In genomic region chr4:167956676-167957075, GRCh38 we compare ENCODE assay signal across 26 cellular contexts.
DNase-seq lines count a peak whose midpoint lies in the region; ATAC-seq and TF ChIP-seq lines count a peak whose summit lies in the region.
"Had no signal": no experiment of that assay in that cellular context is flagged by ENCODE, and none has a peak within 500 bp of the region (broad histone marks: within the 10 kb centered on the region; RNA-seq: fewer than 3 reads in every experiment).

No MANE protein-coding gene starts in this region.

- no peaks in the 10 kb centered on the region for H3K27me3 Mint-ChIP-seq in osteocyte (ENCODE audit: unreplicated experiment)
- H3K27me3 Mint-ChIP-seq: activated CD8-positive, alpha-beta memory T cell treated with anti-CD3 and anti-CD28 coated beads, Interleukin-2, amount 10 ng/mL, durations not matched to agents 7 days and 5 days; type B pancreatic cell had no signal

- peaks cover 21% of the 10 kb centered on the region for H3K4me1 Mint-ChIP-seq in osteocyte (ENCODE audit: unreplicated experiment)
- H3K4me1 Mint-ChIP-seq: activated CD8-positive, alpha-beta memory T cell treated with anti-CD3 and anti-CD28 coated beads, Interleukin-2, amount 10 ng/mL, durations not matched to agents 7 days and 5 days; nephron had no signal

- H3K9ac ChIP-seq in IMR-90 (ENCODE audit: low read depth, low read length): no peak overlapping the region
- H3K9ac ChIP-seq: parathyroid adenoma had no signal

- H2BK15ac ChIP-seq in IMR-90 (ENCODE audit: low read depth, low read length): no peak overlapping the region

- no peaks in the 10 kb centered on the region for H3K9me1 ChIP-seq in IMR-90 (ENCODE audit: insufficient read depth, low read length)

- H3K4me3 Mint-ChIP-seq in osteocyte (ENCODE audit: unreplicated experiment): no peak overlapping the region
- H3K4me3 Mint-ChIP-seq: activated CD8-positive, alpha-beta memory T cell treated with anti-CD3 and anti-CD28 coated beads, Interleukin-2, amount 10 ng/mL, durations not matched to agents 7 days and 5 days; nephron; type B pancreatic cell had no signal

- H3K14ac ChIP-seq in IMR-90 (replicated peaks; ENCODE audit: low read depth, low read length): no peak overlapping the region

- intact Hi-C loops in IMR-90 (cut with micrococcal nuclease): no loop called here
- intact Hi-C loops in upper lobe of right lung (cut with DNase I): no loop called here

- no peak overlapping the region for H3K56ac ChIP-seq in IMR-90 (ENCODE audit: extremely low read depth, insufficient read depth, low read length)

- no peaks in the 10 kb centered on the region for H3K79me1 ChIP-seq in IMR-90 (ENCODE audit: low read depth in 1 of 2, low read length in 2 of 2)

- H3K27me3 ChIP-seq in IMR-90 (ENCODE audit: control insufficient read depth, insufficient read depth, low read length) (no peaks in the 10 kb centered on the region), upper lobe of right lung (no peaks in the 10 kb centered on the region)
- H3K27me3 ChIP-seq: adrenal gland, cardiac muscle cell, colonic mucosa had no signal

- no peak overlapping the region for H2BK20ac ChIP-seq in IMR-90 (ENCODE audit: low read depth, low read length)

- H3K4me1 ChIP-seq in IMR-90 (ENCODE audit: control insufficient read depth, insufficient read depth, low read length) (no peaks in the 10 kb centered on the region), upper lobe of right lung (no peaks in the 10 kb centered on the region)
- H3K4me1 ChIP-seq: adrenal gland, colonic mucosa, parathyroid adenoma had no signal

- no peaks in the 10 kb centered on the region for H4K20me1 ChIP-seq in IMR-90 (ENCODE audit: insufficient read depth, low read length)

- no peaks in the 10 kb centered on the region for H3K36me3 Mint-ChIP-seq in osteocyte (ENCODE audit: unreplicated experiment)
- H3K36me3 Mint-ChIP-seq: activated CD8-positive, alpha-beta memory T cell treated with anti-CD3 and anti-CD28 coated beads, Interleukin-2, amount 10 ng/mL, durations not matched to agents 7 days and 5 days; type B pancreatic cell had no signal

- H3K9me3 ChIP-seq in IMR-90 (ENCODE audit: control insufficient read depth, insufficient read depth, low read length): no peaks in the 10 kb centered on the region
- no peaks in the 10 kb centered on the region for H3K9me3 ChIP-seq in upper lobe of right lung
- H3K9me3 ChIP-seq: adrenal gland, colonic mucosa had no signal

- H3K9me3 Mint-ChIP-seq in osteocyte (ENCODE audit: unreplicated experiment): peaks cover 26% of the 10 kb centered on the region

- CTCF ChIA-PET in IMR-90 (lab: Yijun Ruan, JAX): interaction anchor here (0.7 kb wide), 1 partner anchor 128 kb away, joined by 3 read pairs; no protein-coding TSS in a partner anchor

- H4K5ac ChIP-seq in IMR-90 (ENCODE audit: low read depth, low read length): no peak overlapping the region

- dilution Hi-C loops in IMR-90 (cut with HindIII; ENCODE audit: low sequenced_read_pairs, unreplicated experiment): no loop called here

- no peak for TF ChIP-seq POLR2A in IMR-90 (IDR thresholded peaks at IDR 0.05; ENCODE audit: low read depth, low read length)

- H3K23ac ChIP-seq in IMR-90 (ENCODE audit: low read depth, low read length): no peak overlapping the region

- H3K18ac ChIP-seq in IMR-90 (ENCODE audit: low read depth, low read length): no peak overlapping the region

- no peak overlapping the region for H3K27ac ChIP-seq in IMR-90 (ENCODE audit: insufficient read depth, low read length)
- H3K27ac ChIP-seq in upper lobe of right lung: no peak overlapping the region
- H3K27ac ChIP-seq: adrenal gland, cardiac muscle cell, colonic mucosa, parathyroid adenoma, SK-N-MC had no signal

- H4K91ac ChIP-seq in IMR-90 (ENCODE audit: insufficient read depth, low read depth, low read length): no peak overlapping the region

- no peak overlapping the region for H2AK5ac ChIP-seq in IMR-90 (ENCODE audit: low read depth, low read length)

- ATAC-seq in IMR-90 (ENCODE audit: low read depth) (no peak), upper lobe of right lung (no peak), GM19467 (IDR thresholded peaks at IDR 0.05; ENCODE audit: unreplicated experiment) (no peak)
- ATAC-seq: activated CD8-positive, alpha-beta memory T cell treated with anti-CD3 and anti-CD28 coated beads, Interleukin-2, amount 10 ng/mL, durations not matched to agents 7 days and 5 days; left cardiac atrium had no signal

- no peak overlapping the region for H2BK120ac ChIP-seq in IMR-90 (ENCODE audit: low read depth, low read length)

- no peak for TF ChIP-seq CTCF in IMR-90 (conservative IDR thresholded peaks at IDR 0.05; ENCODE audit: low read depth, low read length)
- TF ChIP-seq CTCF in osteocyte (IDR thresholded peaks at IDR 0.05): no peak
- TF ChIP-seq CTCF in upper lobe of right lung (IDR thresholded peaks at IDR 0.05): no peak

- H2AFZ ChIP-seq in IMR-90 (replicated peaks; ENCODE audit: low read length, poor library complexity): no peak overlapping the region
- H2AFZ ChIP-seq: parathyroid adenoma had no signal

- TF ChIP-seq RAD21 in IMR-90 (IDR thresholded peaks at IDR 0.05; ENCODE audit: low read length): no peak

- no peak overlapping the region for H3K4me2 ChIP-seq in IMR-90 (ENCODE audit: low read depth, low read length)

- H3K36me3 ChIP-seq in IMR-90 (ENCODE audit: control insufficient read depth, insufficient read depth, low read length) (no peaks in the 10 kb centered on the region), upper lobe of right lung (no peaks in the 10 kb centered on the region)
- H3K36me3 ChIP-seq: adrenal gland, cardiac muscle cell, colonic mucosa had no signal

- H3K4me3 ChIP-seq in IMR-90 (ENCODE audit: insufficient read depth, low read depth, low read length) (no peak overlapping the region), upper lobe of right lung (no peak overlapping the region)
- H3K4me3 ChIP-seq: adrenal gland, cardiac muscle cell, colonic mucosa, SK-N-MC had no signal

- H3K27ac Mint-ChIP-seq in osteocyte (ENCODE audit: unreplicated experiment): peak overlapping the region; percentile 57
- H3K27ac Mint-ChIP-seq: activated CD8-positive, alpha-beta memory T cell treated with anti-CD3 and anti-CD28 coated beads, Interleukin-2, amount 10 ng/mL, durations not matched to agents 7 days and 5 days; nephron; type B pancreatic cell had no signal

- BruUV-seq in IMR-90 (replicated peaks; lab: Mats Ljungman, UMichigan): no TSS peak

- no peak overlapping the region for H2BK5ac ChIP-seq in IMR-90 (ENCODE audit: low read depth, low read length, poor library complexity, severe bottlenecking)

- no peak overlapping the region for H4K8ac ChIP-seq in IMR-90 (ENCODE audit: low read depth in 2 of 2, low read length in 2 of 2)

- DNase-seq in IMR-90 (peak; percentile 12), astrocyte of the hippocampus (ENCODE audit: low read depth, low spot score) (peak; percentile 4), fibroblast of peridontal ligament (ENCODE audit: extremely low read depth) (peak; percentile 41), osteocyte (ENCODE audit: extremely low spot score, unreplicated experiment) (no peak), upper lobe of right lung (no peak), NCI-H526 treated with DMSO at 0.1 percent for 48 hours (lab: John Stamatoyannopoulos, UW) (no peak), midbrain (lab: John Stamatoyannopoulos, UW) (no peak)
- DNase-seq: activated CD8-positive, alpha-beta memory T cell treated with anti-CD3 and anti-CD28 coated beads, Interleukin-2, amount 10 ng/mL, durations not matched to agents 7 days and 5 days; activated T-cell treated with anti-CD3 and anti-CD28 coated beads, Interleukin-2, amount 50 U/mL, for 48 hours; adrenal gland; colonic mucosa; effector CD4-positive, alpha-beta T cell; hippocampal formation; left cardiac atrium; NCI-H146; NCI-H446 treated with DMSO at 0.1 percent for 48 hours; NCI-H82; retina; small intestine; stimulated activated naive CD4-positive, alpha-beta T cell had no signal

- no peak overlapping the region for H3K4ac ChIP-seq in IMR-90 (ENCODE audit: low read depth, low read length)

- POLR2A ChIA-PET in IMR-90 (lab: Charles Lee; ENCODE audit: unreplicated experiment): no interaction called here

- in situ Hi-C loops in IMR-90 (cut with MboI; ENCODE audit: low sequenced_read_pairs): no loop called here

- H2AK9ac ChIP-seq in IMR-90 (replicated peaks; ENCODE audit: low read depth, low read length, poor library complexity): no peak overlapping the region

TF ChIP-seq in IMR-90, 13 proteins besides CTCF, POLR2A, EP300 and RAD21:
- TF ChIP-seq ELK1 (IDR thresholded peaks at IDR 0.05; ENCODE audit: borderline replicate concordance, low read depth, low read length) (no peak), RCOR1 (IDR thresholded peaks at IDR 0.05; ENCODE audit: insufficient replicate concordance, low read length) (no peak), MXI1 (IDR thresholded peaks at IDR 0.05; ENCODE audit: borderline replicate concordance, low read depth, low read length) (no peak), NFE2L2 (IDR thresholded peaks at IDR 0.05; ENCODE audit: low read depth, low read length) (no peak), MAFK (IDR thresholded peaks at IDR 0.05; ENCODE audit: low read depth, low read length) (no peak), RFX5 (IDR thresholded peaks at IDR 0.05; ENCODE audit: low read depth, low read length) (no peak), CEBPB (IDR thresholded peaks at IDR 0.05; ENCODE audit: low read depth, low read length) (no peak)

Comparison
In these comparisons a context has a peak if more than half of its experiments do, and no peak if none do; other contexts are left out.
1. DNase-seq: peak in IMR-90 (single experiment), astrocyte of the hippocampus (single experiment) and fibroblast of peridontal ligament (single experiment); none in osteocyte (single experiment), upper lobe of right lung (single experiment), NCI-H526 treated with DMSO at 0.1 percent for 48 hours (single experiment) and midbrain (single experiment).